In genomic region chr11:133041928-133042890, GRCh38 we compare ENCODE assay signal across 16 cellular contexts.
"Had no signal": no experiment of that assay in that cellular context is flagged by ENCODE, and none has a peak within 500 bp of the region (broad histone marks: within the 10 kb centered on the region; RNA-seq: fewer than 3 reads in every experiment).

No MANE protein-coding gene starts in this region.

- H3K27ac ChIP-seq: gastrocnemius medialis, left ventricle myocardium inferior, stomach, testis had no signal

- H3K4me1 ChIP-seq: gastrocnemius medialis, left ventricle myocardium inferior, stomach, testis had no signal

- H3K27me3 ChIP-seq: testis had no signal

- DNase-seq: activated CD4-positive, alpha-beta T cell treated with anti-CD3 and anti-CD28 coated beads, Interleukin-2, amount 50 U/mL, for 4 hours; activated naive CD4-positive, alpha-beta T cell treated with Interleukin-2 at 50 U/mL for 16 hours; anterior cingulate cortex; endodermal cell; erythroblast; gastrocnemius medialis; left ventricle myocardium inferior; mucosa of descending colon; naive thymus-derived CD8-positive, alpha-beta T cell; nucleus accumbens; right cardiac atrium; stomach; T1000; testis had no signal

- ATAC-seq: activated CD4-positive, CD25-positive, alpha-beta regulatory T cell treated with anti-CD3 and anti-CD28 coated beads, Interleukin-2, amount 50 U/mL, for 24 hours; activated T-helper 17 cell treated with anti-CD3 and anti-CD28 coated beads, Interleukin-2, amount 50 U/mL, for 72 hours; gastrocnemius medialis; mucosa of descending colon; naive thymus-derived CD8-positive, alpha-beta T cell; right cardiac atrium had no signal

- H3K4me3 ChIP-seq: gastrocnemius medialis, left ventricle myocardium inferior, mucosa of descending colon, stomach, testis had no signal

- H3K9me3 ChIP-seq: gastrocnemius medialis, left ventricle myocardium inferior, mucosa of descending colon, stomach, testis had no signal

- H3K36me3 ChIP-seq: gastrocnemius medialis, left ventricle myocardium inferior, stomach had no signal
